30 cellular contexts compared by ENCODE assay signal in the genomic region with DNA sequence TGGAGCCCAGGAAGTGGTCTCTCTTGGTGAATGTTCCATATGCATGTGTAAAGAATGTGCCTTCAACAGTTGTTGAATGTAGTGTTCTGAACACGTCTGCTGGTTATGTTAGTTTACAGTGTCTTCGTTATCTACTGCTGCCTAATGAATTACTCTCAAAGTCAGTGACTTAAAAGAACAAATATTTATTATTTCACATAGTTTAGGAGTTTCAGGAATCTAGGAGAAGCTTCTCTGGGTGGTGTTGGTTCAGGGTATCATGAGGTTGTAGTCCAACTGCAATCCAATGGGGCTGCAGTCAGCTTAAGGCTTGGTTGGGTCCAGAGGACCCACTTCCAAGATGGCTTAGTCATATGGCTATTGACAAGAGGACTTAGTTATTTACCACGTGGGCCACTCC.
"Had no signal": no experiment of that assay in that cellular context is flagged by ENCODE, and none has a peak within 500 bp of the region (broad histone marks: within the 10 kb centered on the region; RNA-seq: fewer than 3 reads in every experiment).

No MANE protein-coding gene starts in this region.

- H3K79me2 ChIP-seq: parathyroid adenoma had no signal

- H3K27ac Mint-ChIP-seq: natural killer cell; nephron; neural progenitor cell; progenitor cell of endocrine pancreas; stimulated activated memory B cell treated with anti-CD40 and anti-IgM and Interleukin-4, amounts not matched to agents 10 μg/mL and 1 μg/mL and 100 μg/mL, for 72 hours had no signal

- H3K4me3 Mint-ChIP-seq: natural killer cell; nephron; neural progenitor cell; stimulated activated memory B cell treated with anti-CD40 and anti-IgM and Interleukin-4, amounts not matched to agents 10 μg/mL and 1 μg/mL and 100 μg/mL, for 72 hours; stimulated activated naive CD8-positive, alpha-beta T cell treated with anti-CD3 and anti-CD28 coated beads, Interleukin-15, amount 100 ng/mL, for 72 hours had no signal

- H3K27ac ChIP-seq: neural progenitor cell, ovary, parathyroid adenoma, psoas muscle, right lobe of liver, sigmoid colon, spleen, suprapubic skin, testis, tibial artery, transverse colon, upper lobe of left lung, vagina had no signal

- H3K4me1 Mint-ChIP-seq: natural killer cell; nephron; neural progenitor cell; stimulated activated memory B cell treated with anti-CD40 and anti-IgM and Interleukin-4, amounts not matched to agents 10 μg/mL and 1 μg/mL and 100 μg/mL, for 72 hours; stimulated activated naive CD8-positive, alpha-beta T cell treated with anti-CD3 and anti-CD28 coated beads, Interleukin-15, amount 100 ng/mL, for 72 hours had no signal

- H3K9me3 ChIP-seq: ovary, psoas muscle, right lobe of liver, suprapubic skin, testis, transverse colon, vagina had no signal

- DNase-seq: natural killer cell; occipital lobe; ovary; posterior cingulate gyrus; psoas muscle; right cardiac atrium; right lobe of liver; sigmoid colon; small intestine; spleen; stimulated activated CD4-positive, alpha-beta T cell treated with anti-CD3 and anti-CD28 coated beads, Interleukin-12 subunit alpha, Interleukin-12 subunit beta, amount 100 ng/mL, for 4 hours; stimulated activated CD4-positive, alpha-beta T cell treated with anti-CD3 and anti-CD28 coated beads, Interleukin-1b, Interleukin-23, amount 100 ng/mL, for 48 hours; stimulated activated CD4-positive, alpha-beta T cell treated with anti-CD3 and anti-CD28 coated beads, Interleukin-4, amount 100 ng/mL, for 1 hour; stimulated activated CD4-positive, alpha-beta T cell treated with anti-CD3 and anti-CD28 coated beads, Interleukin-4, amount 100 ng/mL, for 4 hours; stimulated activated CD8-positive, alpha-beta memory T cell treated with anti-CD3 and anti-CD28 coated beads, Interleukin-4, amount 100 ng/mL, for 48 hours; stimulated activated naive CD4-positive, alpha-beta T cell; stimulated activated naive CD8-positive, alpha-beta T cell treated with anti-CD3 and anti-CD28 coated beads, Interleukin-15, amount 100 ng/mL, for 72 hours; stimulated activated naive CD8-positive, alpha-beta T cell treated with anti-CD3 and anti-CD28 coated beads, Interleukin-15, Interleukin-2, amounts not matched to agents 100 U/mL and 50 U/mL, for 24 hours; substantia nigra; testis; tibial artery; transverse colon; upper lobe of left lung had no signal

- ATAC-seq: natural killer cell; psoas muscle; right cardiac atrium; right lobe of liver; stimulated activated memory B cell treated with anti-CD40 and anti-IgM and Interleukin-4, amounts not matched to agents 10 μg/mL and 1 μg/mL and 100 μg/mL, for 72 hours; stimulated activated naive CD8-positive, alpha-beta T cell treated with anti-CD3 and anti-CD28 coated beads, Interleukin-15, amount 100 ng/mL, for 72 hours; stimulated activated naive CD8-positive, alpha-beta T cell treated with anti-CD3 and anti-CD28 coated beads, Interleukin-15, Interleukin-2, amounts not matched to agents 100 U/mL and 50 U/mL, for 24 hours had no signal

- H3K4me2 ChIP-seq: neural progenitor cell had no signal

- H3K36me3 Mint-ChIP-seq: natural killer cell; neural progenitor cell; stimulated activated memory B cell treated with anti-CD40 and anti-IgM and Interleukin-4, amounts not matched to agents 10 μg/mL and 1 μg/mL and 100 μg/mL, for 72 hours had no signal

- H3K27me3 Mint-ChIP-seq: progenitor cell of endocrine pancreas; stimulated activated naive CD8-positive, alpha-beta T cell treated with anti-CD3 and anti-CD28 coated beads, Interleukin-15, amount 100 ng/mL, for 72 hours had no signal

- H3K27me3 ChIP-seq: neural progenitor cell, ovary, right lobe of liver, sigmoid colon, spleen, suprapubic skin, testis, tibial artery, transverse colon, upper lobe of left lung, vagina had no signal

- H3K36me3 ChIP-seq: ovary, right lobe of liver, sigmoid colon, spleen, suprapubic skin, tibial artery, transverse colon, upper lobe of left lung, vagina had no signal

- H2AFZ ChIP-seq: neural progenitor cell, parathyroid adenoma had no signal

- H3K9me3 Mint-ChIP-seq: natural killer cell had no signal

- H3K4me1 ChIP-seq: neural progenitor cell, parathyroid adenoma, psoas muscle, right lobe of liver, sigmoid colon, spleen, suprapubic skin, testis, tibial artery, transverse colon, upper lobe of left lung, vagina had no signal

- H3K4me3 ChIP-seq: neural progenitor cell, ovary, psoas muscle, right lobe of liver, sigmoid colon, spleen, suprapubic skin, testis, tibial artery, transverse colon, upper lobe of left lung, vagina had no signal

- H3K9ac ChIP-seq: neural progenitor cell, parathyroid adenoma had no signal
